In genomic region chr19:4557186-4557970, GRCh38 we compare ENCODE assay signal across 11 cellular contexts. TPM values are rescaled to one million over a fixed set of nuclear protein-coding genes. Genes with fewer than 3 reads are reported as not detected.
DNase-seq lines count a peak whose midpoint lies in the region; ATAC-seq and TF ChIP-seq lines count a peak whose summit lies in the region.
"Had no signal": no experiment of that assay in that cellular context is flagged by ENCODE, and none has a peak within 500 bp of the region (broad histone marks: within the 10 kb centered on the region; RNA-seq: fewer than 3 reads in every experiment).

No MANE protein-coding gene starts in this region.

- H3K27ac ChIP-seq in lower lobe of right lung = no peak overlapping the region

- H3K27me3 Mint-ChIP-seq in activated naive CD8-positive, alpha-beta T cell treated with anti-CD3 and anti-CD28 coated beads, Interleukin-2, amount 50 U/mL, for 24 hours = no peaks in the 10 kb centered on the region
- H3K27me3 Mint-ChIP-seq: dendritic cell treated with granulocyte-macrophage colony-stimulating factor and Interleukin-4, amounts not matched to agents 40 ng/mL and 50 ng/mL, for 4 days; stimulated activated naive CD8-positive, alpha-beta T cell treated with anti-CD3 and anti-CD28 coated beads, Interleukin-15, Interleukin-2, amounts not matched to agents 100 ng/mL and 50 ng/mL, for 24 hours had no signal

- peaks cover 18% of the 10 kb centered on the region for H3K4me1 ChIP-seq in lower lobe of right lung

- TF ChIP-seq CTCF in GM12864 (IDR thresholded peaks at IDR 0.05; ENCODE audit: low read depth, low read length, missing control alignments) (peak; percentile 52), lower lobe of right lung (IDR thresholded peaks at IDR 0.05) (no peak)

- H3K27ac Mint-ChIP-seq in activated naive CD8-positive, alpha-beta T cell treated with anti-CD3 and anti-CD28 coated beads, Interleukin-2, amount 50 U/mL, for 24 hours = no peak overlapping the region
- H3K27ac Mint-ChIP-seq: stimulated activated naive CD8-positive, alpha-beta T cell treated with anti-CD3 and anti-CD28 coated beads, Interleukin-15, Interleukin-2, amounts not matched to agents 100 ng/mL and 50 ng/mL, for 24 hours had no signal

- H3K36me3 ChIP-seq in lower lobe of right lung = peaks cover 23% of the 10 kb centered on the region

- intact Hi-C loops in lower lobe of right lung (cut with DNase I) = no loop called here

- no peaks in the 10 kb centered on the region for H3K36me3 Mint-ChIP-seq in activated naive CD8-positive, alpha-beta T cell treated with anti-CD3 and anti-CD28 coated beads, Interleukin-2, amount 50 U/mL, for 24 hours (ENCODE audit: low read depth)

- H3K4me3 Mint-ChIP-seq in activated naive CD8-positive, alpha-beta T cell treated with anti-CD3 and anti-CD28 coated beads, Interleukin-2, amount 50 U/mL, for 24 hours = no peak overlapping the region
- H3K4me3 Mint-ChIP-seq: stimulated activated naive CD8-positive, alpha-beta T cell treated with anti-CD3 and anti-CD28 coated beads, Interleukin-15, Interleukin-2, amounts not matched to agents 100 ng/mL and 50 ng/mL, for 24 hours had no signal

- peaks cover under 1% of the 10 kb centered on the region for H3K27me3 ChIP-seq in lower lobe of right lung (ENCODE audit: low read depth)

- DNase-seq in GM12864 (ENCODE audit: low read depth) (no peak), HuH-7.5 (ENCODE audit: low spot score) (peak; percentile 66), lower lobe of right lung (no peak), medulla oblongata (ENCODE audit: extremely low spot score) (no peak), GDM1 (lab: John Stamatoyannopoulos, UW) (no peak)
- DNase-seq in activated naive CD8-positive, alpha-beta T cell treated with anti-CD3 and anti-CD28 coated beads, Interleukin-2, amount 50 U/mL, for 24 hours = peak; percentile 49
- DNase-seq: NK-92 treated with Interleukin-12 subunit alpha and Interleukin-12 subunit beta, amount 100 ng/mL, for 24 hours had no signal

- H3K4me3 ChIP-seq in GM12864 (ENCODE audit: low read depth, low read length) (no peak overlapping the region), lower lobe of right lung (peak overlapping the region; percentile 57)

- ATAC-seq in activated naive CD8-positive, alpha-beta T cell treated with anti-CD3 and anti-CD28 coated beads, Interleukin-2, amount 50 U/mL, for 24 hours = peak; percentile 35
- ATAC-seq in lower lobe of right lung (peak in 1 of 2 donors; percentile 5), GM21423 (IDR thresholded peaks at IDR 0.05; ENCODE audit: unreplicated experiment) (no peak)

- H3K4me1 Mint-ChIP-seq in activated naive CD8-positive, alpha-beta T cell treated with anti-CD3 and anti-CD28 coated beads, Interleukin-2, amount 50 U/mL, for 24 hours = no peaks in the 10 kb centered on the region

- no peaks in the 10 kb centered on the region for H3K9me3 ChIP-seq in lower lobe of right lung

- no peaks in the 10 kb centered on the region for H3K9me3 Mint-ChIP-seq in activated naive CD8-positive, alpha-beta T cell treated with anti-CD3 and anti-CD28 coated beads, Interleukin-2, amount 50 U/mL, for 24 hours
- H3K9me3 Mint-ChIP-seq: stimulated activated naive CD8-positive, alpha-beta T cell treated with anti-CD3 and anti-CD28 coated beads, Interleukin-15, Interleukin-2, amounts not matched to agents 100 ng/mL and 50 ng/mL, for 24 hours had no signal

RNA-seq across cellular contexts. Expression of gene SEMA6B, which starts 2.1 kb away (rescaled TPM):
- total RNA-seq in lower lobe of right lung = 11.3 TPM

RNA-seq across cellular contexts. Expression of gene LRG1, which starts 17.5 kb away (rescaled TPM):
- total RNA-seq in lower lobe of right lung = 14.9 TPM
- total RNA-seq: HT1080 had no signal

RNA-seq across cellular contexts. Expression of gene PLIN5, which starts 22.4 kb away (rescaled TPM):
- 19.9 TPM for total RNA-seq in lower lobe of right lung
- total RNA-seq: HT1080 had no signal

RNA-seq across cellular contexts. Expression of gene PLIN4, which starts 39.1 kb away (rescaled TPM):
- 4.6 TPM for total RNA-seq in lower lobe of right lung

Comparison
In these comparisons a context has a peak if more than half of its experiments do, and no peak if none do; other contexts are left out.
1. DNase-seq: peak in HuH-7.5 (single experiment) and activated naive CD8-positive, alpha-beta T cell treated with anti-CD3 and anti-CD28 coated beads, Interleukin-2, amount 50 U/mL, for 24 hours (single experiment); none in GM12864 (single experiment), lower lobe of right lung (single experiment), medulla oblongata (single experiment) and GDM1 (single experiment).